In the genomic region with DNA sequence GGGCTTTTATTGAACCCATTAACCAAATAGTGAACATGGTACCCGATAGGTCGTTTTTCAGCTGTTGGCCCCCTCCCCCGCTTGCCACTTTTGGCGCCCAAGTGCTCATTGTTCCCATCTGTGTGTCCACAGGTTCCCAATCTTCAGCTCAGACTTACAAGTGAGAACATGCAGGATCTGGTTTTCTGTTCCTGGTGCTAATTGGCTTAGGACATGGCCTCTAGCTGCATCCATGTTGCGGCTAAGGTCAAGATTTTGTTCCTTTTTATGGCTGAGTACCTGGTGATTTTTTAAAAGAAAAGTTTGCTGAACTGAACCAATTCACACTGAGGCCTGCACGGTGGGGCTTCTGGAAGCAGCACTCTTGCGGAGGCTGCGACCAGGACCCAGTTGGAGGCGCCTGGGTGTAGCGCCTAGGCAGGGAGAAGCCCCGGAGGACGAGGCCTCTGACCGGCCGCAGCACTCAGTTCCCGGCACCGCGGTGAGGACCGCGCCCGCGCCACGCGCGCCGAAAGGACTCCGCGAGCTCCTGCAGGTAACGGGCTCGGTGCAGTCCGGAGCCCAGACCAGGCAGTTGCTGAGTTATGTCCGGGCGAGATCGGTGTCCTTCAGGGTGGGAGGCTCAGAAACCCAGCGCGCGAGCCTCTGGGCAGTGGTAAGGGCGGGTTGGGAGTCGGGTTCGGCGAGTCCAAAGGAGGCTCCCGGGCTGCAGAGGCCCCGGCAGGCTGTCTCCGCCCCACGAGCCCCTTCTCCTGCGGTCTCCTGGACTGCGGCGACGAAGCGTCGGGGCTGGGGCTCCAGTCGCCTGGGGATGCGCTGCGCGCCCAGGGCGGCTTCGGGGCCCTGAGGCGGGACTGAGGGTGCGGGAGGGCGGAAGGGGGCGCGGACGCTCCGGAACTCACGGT, we compare ENCODE assay signal across 8 cellular contexts. TPM values are rescaled to one million over a fixed set of nuclear protein-coding genes. Genes with fewer than 3 reads are reported as not detected.
A peak's percentile ranks its signal among the peaks of the same experiment; 100 is the strongest.
DNase-seq lines count a peak whose midpoint lies in the region; ATAC-seq and TF ChIP-seq lines count a peak whose summit lies in the region.

No MANE protein-coding gene starts in this region.

- peaks cover 35% of the 10 kb centered on the region for H3K27me3 ChIP-seq in neural progenitor cell

- H3K9ac ChIP-seq in neural progenitor cell: no peak overlapping the region

- DNase-seq in GM12864 (ENCODE audit: low read depth) (no peak), T-helper 17 cell (peak in 1 of 3 donors; percentile 13), fibroblast of the aortic adventitia (ENCODE audit: low read depth) (no peak), neural progenitor cell (ENCODE audit: low spot score) (peak; percentile 63), inferior parietal cortex (ENCODE audit: extremely low spot score) (no peak), hippocampal formation (lab: John Stamatoyannopoulos, UW) (no peak)

- H3K4me3 ChIP-seq in GM12864 (ENCODE audit: low read depth, low read length) (peak overlapping the region; percentile 57), fibroblast of the aortic adventitia (ENCODE audit: low read depth, low read length) (peak overlapping the region; percentile 61), neural progenitor cell (peak overlapping the region; percentile 59)

- H3K4me3 Mint-ChIP-seq in T-helper 17 cell (peak overlapping the region; percentile 81), neural progenitor cell (peak overlapping the region; percentile 83)

- no peaks in the 10 kb centered on the region for H4K20me1 ChIP-seq in neural progenitor cell (ENCODE audit: low read depth)

- no peaks in the 10 kb centered on the region for H3K36me3 ChIP-seq in neural progenitor cell

- H3K79me2 ChIP-seq in neural progenitor cell (ENCODE audit: low read depth): no peaks in the 10 kb centered on the region

- H3F3A ChIP-seq in neural progenitor cell (ENCODE audit: low read depth): peaks cover 16% of the 10 kb centered on the region

- H3K27me3 Mint-ChIP-seq in T-helper 17 cell (peaks cover 49% of the 10 kb centered on the region), neural progenitor cell (ENCODE audit: insufficient read depth, low read depth) (peaks cover 45% of the 10 kb centered on the region)

- H3K4me1 Mint-ChIP-seq in T-helper 17 cell: peaks cover 17% of the 10 kb centered on the region
- peaks cover 5% of the 10 kb centered on the region for H3K4me1 Mint-ChIP-seq in neural progenitor cell

- no peaks in the 10 kb centered on the region for H3K9me3 Mint-ChIP-seq in neural progenitor cell

- ATAC-seq in T-helper 17 cell (peak; percentile 24), HG03520 (IDR thresholded peaks at IDR 0.05; ENCODE audit: unreplicated experiment) (no peak), HG02610 (IDR thresholded peaks at IDR 0.05; ENCODE audit: unreplicated experiment) (no peak)

- TF ChIP-seq CTCF in GM12864 (IDR thresholded peaks at IDR 0.05; ENCODE audit: low read depth, low read length, missing control alignments) (no peak), fibroblast of the aortic adventitia (IDR thresholded peaks at IDR 0.05; ENCODE audit: insufficient read depth, low read length) (no peak), neural progenitor cell (IDR thresholded peaks at IDR 0.05) (no peak)

- H3K36me3 Mint-ChIP-seq in T-helper 17 cell (ENCODE audit: low read depth) (peaks cover 3% of the 10 kb centered on the region), neural progenitor cell (no peaks in the 10 kb centered on the region)

- no peaks in the 10 kb centered on the region for H3K9me3 ChIP-seq in T-helper 17 cell (ENCODE audit: control insufficient read depth, low read length, poor library complexity, severe bottlenecking)
- no peaks in the 10 kb centered on the region for H3K9me3 ChIP-seq in neural progenitor cell (ENCODE audit: low read depth)

- H3K27ac Mint-ChIP-seq in T-helper 17 cell (peak overlapping the region; percentile 32), neural progenitor cell (no peak overlapping the region)

- no peaks in the 10 kb centered on the region for H3K4me1 ChIP-seq in neural progenitor cell

- H2AFZ ChIP-seq in neural progenitor cell (replicated peaks): peak overlapping the region; percentile 92

- no peak overlapping the region for H3K27ac ChIP-seq in neural progenitor cell

- peak overlapping the region; percentile 74 for H3K4me2 ChIP-seq in neural progenitor cell

RNA-seq across cellular contexts. Expression of a gene that starts 15.8 kb away (rescaled TPM):
- total RNA-seq in T-helper 17 cell (1 to 10 TPM; 2.7 to 3.3 TPM), fibroblast of the aortic adventitia (ENCODE audit: low replicate concordance) (4.3 and 10.8 TPM in 2 replicates), neural progenitor cell (ENCODE audit: low replicate concordance) (14.7 and 21.2 TPM in 2 replicates)
